ENCODE assay signal across 10 cellular contexts in the genomic region with DNA sequence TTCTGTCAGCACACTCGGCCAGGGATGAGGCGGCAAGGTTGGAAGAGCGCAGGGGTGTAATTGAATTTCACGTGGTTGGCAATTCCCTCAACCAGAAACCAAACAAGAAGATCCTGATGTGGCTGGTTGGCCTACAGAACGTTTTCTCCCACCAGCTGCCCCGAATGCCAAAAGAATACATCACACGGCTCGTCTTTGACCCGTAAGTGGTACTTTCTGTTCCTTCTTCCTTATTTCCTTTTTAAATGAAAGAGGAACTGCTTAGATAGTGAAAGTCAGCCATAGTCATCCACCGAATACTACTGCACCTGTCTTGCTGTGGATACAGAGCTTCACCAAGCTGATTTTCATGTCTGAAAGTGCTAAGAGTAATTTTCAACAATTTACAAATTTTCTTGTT.
DNase-seq lines count a peak whose midpoint lies in the region; ATAC-seq and TF ChIP-seq lines count a peak whose summit lies in the region.
"Had no signal": no experiment of that assay in that cellular context is flagged by ENCODE, and none has a peak within 500 bp of the region (broad histone marks: within the 10 kb centered on the region; RNA-seq: fewer than 3 reads in every experiment).

No MANE protein-coding gene starts in this region.

- no peaks in the 10 kb centered on the region for H3K36me3 ChIP-seq in Caco-2 (ENCODE audit: control insufficient read depth, insufficient read depth, low read length)

- no peaks in the 10 kb centered on the region for H3K4me1 ChIP-seq in Caco-2

- no peaks in the 10 kb centered on the region for H3K9me3 ChIP-seq in Caco-2

- POLR2A ChIA-PET in Caco-2 (lab: Charles Lee): no interaction called here

- no TSS peak for BruUV-seq in Caco-2 (replicated peaks; lab: Mats Ljungman, UMichigan)

- H3K27me3 ChIP-seq in Caco-2 (replicated peaks; ENCODE audit: control insufficient read depth, insufficient read depth, low read length): no peaks in the 10 kb centered on the region
- H3K27me3 ChIP-seq: cardiac muscle cell had no signal

- peaks cover 69% of the 10 kb centered on the region for H3K36me3 Mint-ChIP-seq in T-helper 2 cell treated with Interferon-gamma antibody and Interleukin-4, amounts not matched to agents 5 μg/mL and 100 μg/mL, for 36 hours (ENCODE audit: low read depth)
- no peaks in the 10 kb centered on the region for H3K36me3 Mint-ChIP-seq in Caco-2 (ENCODE audit: insufficient read depth, unreplicated experiment)

- DNase-seq in hippocampal formation (lab: John Stamatoyannopoulos, UW): peak; percentile 5 to 8
- no peak for DNase-seq in NCI-H2081 (lab: John Stamatoyannopoulos, UW)
- no peak for DNase-seq in T-helper 2 cell treated with Interferon-gamma antibody and Interleukin-4, amounts not matched to agents 5 μg/mL and 100 μg/mL, for 36 hours (ENCODE audit: low spot score)
- DNase-seq in Caco-2: no peak
- no peak for DNase-seq in ACHN
- DNase-seq: left ventricle myocardium superior had no signal

- H3K4me3 Mint-ChIP-seq in T-helper 2 cell treated with Interferon-gamma antibody and Interleukin-4, amounts not matched to agents 5 μg/mL and 100 μg/mL, for 36 hours: no peak overlapping the region
- no peak overlapping the region for H3K4me3 Mint-ChIP-seq in Caco-2 (ENCODE audit: unreplicated experiment)

- ATAC-seq in GM18502 (IDR thresholded peaks at IDR 0.05; ENCODE audit: poor library complexity, unreplicated experiment) (peak; percentile 100), GM21619 (IDR thresholded peaks at IDR 0.05; ENCODE audit: unreplicated experiment) (peak; percentile 100), HG03571 (IDR thresholded peaks at IDR 0.05; ENCODE audit: unreplicated experiment) (peak; percentile 99)
- ATAC-seq: left ventricle myocardium superior had no signal

- intact Hi-C loops in Caco-2 (cut with micrococcal nuclease; ENCODE audit: unreplicated experiment): no loop called here

- H3K4me3 ChIP-seq in Caco-2 (ENCODE audit: low read depth, low read length): no peak overlapping the region
- H3K4me3 ChIP-seq: cardiac muscle cell had no signal

- no peaks in the 10 kb centered on the region for H3K9me3 Mint-ChIP-seq in T-helper 2 cell treated with Interferon-gamma antibody and Interleukin-4, amounts not matched to agents 5 μg/mL and 100 μg/mL, for 36 hours
- H3K9me3 Mint-ChIP-seq in Caco-2 (ENCODE audit: unreplicated experiment): no peaks in the 10 kb centered on the region

- no peak overlapping the region for H3K27ac Mint-ChIP-seq in T-helper 2 cell treated with Interferon-gamma antibody and Interleukin-4, amounts not matched to agents 5 μg/mL and 100 μg/mL, for 36 hours
- H3K27ac Mint-ChIP-seq in Caco-2 (ENCODE audit: unreplicated experiment): no peak overlapping the region

- peaks cover 4% of the 10 kb centered on the region for H3K4me1 Mint-ChIP-seq in T-helper 2 cell treated with Interferon-gamma antibody and Interleukin-4, amounts not matched to agents 5 μg/mL and 100 μg/mL, for 36 hours (ENCODE audit: low read depth)
- no peaks in the 10 kb centered on the region for H3K4me1 Mint-ChIP-seq in Caco-2 (ENCODE audit: low read depth, unreplicated experiment)

- no peak for TF ChIP-seq CTCF in Caco-2 (IDR thresholded peaks at IDR 0.05; ENCODE audit: insufficient read depth in 1 of 2, low read depth in 1 of 2, low read length in 1 of 2, severe bottlenecking in 1 of 2, unreplicated experiment in 1 of 2)

- CTCF ChIA-PET in Caco-2 (lab: Charles Lee): no interaction called here

- no peaks in the 10 kb centered on the region for H3K27me3 Mint-ChIP-seq in T-helper 2 cell treated with Interferon-gamma antibody and Interleukin-4, amounts not matched to agents 5 μg/mL and 100 μg/mL, for 36 hours (ENCODE audit: low read depth)
- H3K27me3 Mint-ChIP-seq in Caco-2 (ENCODE audit: insufficient read depth, unreplicated experiment): no peaks in the 10 kb centered on the region

- in situ Hi-C loops in ACHN (cut with HindIII; ENCODE audit: low pct_ligation_motif_present, low pct_unique_long_range_greater_than_20kb, low sequenced_read_pairs): no loop called here

Comparison
In these comparisons a context has a peak if more than half of its experiments do, and no peak if none do; other contexts are left out.
1. DNase-seq: peak in hippocampal formation (2 of 2); none in NCI-H2081 (0 of 2), T-helper 2 cell treated with Interferon-gamma antibody and Interleukin-4, amounts not matched to agents 5 μg/mL and 100 μg/mL, for 36 hours (single experiment), Caco-2 (0 of 2) and ACHN (single experiment).
2. Peak in every context shown above with its lines, with median percentiles within 50 percentile points of each other: ATAC-seq.